In genomic region chr6:129981598-129981997, GRCh38 we compare ENCODE assay signal across 17 cellular contexts. TPM values are rescaled to one million over a fixed set of nuclear protein-coding genes. Genes with fewer than 3 reads are reported as not detected.
DNase-seq lines count a peak whose midpoint lies in the region; FAIRE-seq and TF ChIP-seq lines count a peak whose summit lies in the region.
"Had no signal": no experiment of that assay in that cellular context is flagged by ENCODE, and none has a peak within 500 bp of the region (broad histone marks: within the 10 kb centered on the region; RNA-seq: fewer than 3 reads in every experiment).

No MANE protein-coding gene starts in this region.

- no peak overlapping the region for H3K9ac ChIP-seq in adipocyte (ENCODE audit: low read length)

- no peaks in the 10 kb centered on the region for H4K20me1 ChIP-seq in hepatocyte (ENCODE audit: insufficient read depth, poor library complexity, severe bottlenecking)

- no peak for FAIRE-seq in D721Med (lab: Jason Lieb, UNC)

- H3K36me3 ChIP-seq in adipocyte (ENCODE audit: control insufficient read depth, insufficient read depth, low read length, severe bottlenecking) (no peaks in the 10 kb centered on the region), hepatocyte (replicated peaks; ENCODE audit: insufficient read depth, low read depth) (no peaks in the 10 kb centered on the region)
- H3K36me3 ChIP-seq: colonic mucosa, lower lobe of right lung, ovary had no signal

- TF ChIP-seq CTCF in D721Med (IDR thresholded peaks at IDR 0.05; ENCODE audit: insufficient read depth, missing control alignments) (peak; percentile 50), hepatocyte (IDR thresholded peaks at IDR 0.05; ENCODE audit: poor library complexity) (peak; percentile 28)

- peaks cover 8% of the 10 kb centered on the region for H3K9me3 ChIP-seq in adipocyte (ENCODE audit: control insufficient read depth, low read length)
- H3K9me3 ChIP-seq in hepatocyte (ENCODE audit: low read depth) = no peaks in the 10 kb centered on the region
- H3K9me3 ChIP-seq: colonic mucosa, ovary had no signal

- H3K4me1 ChIP-seq in adipocyte (ENCODE audit: control insufficient read depth, insufficient read depth, low read length) (no peaks in the 10 kb centered on the region), hepatocyte (ENCODE audit: insufficient read depth) (no peaks in the 10 kb centered on the region)
- H3K4me1 ChIP-seq: colonic mucosa, lower lobe of right lung had no signal

- WGBS in hepatocyte (ENCODE audit: low lambda C conversion rate, missing lambda C conversion rate) = 67% methylated on average over 2 of the region's 2 CpGs

- no peak overlapping the region for H3K27ac ChIP-seq in hepatocyte
- H3K27ac ChIP-seq: colonic mucosa, lower lobe of right lung, ovary had no signal

- no peak overlapping the region for H3K4me2 ChIP-seq in hepatocyte

- no peaks in the 10 kb centered on the region for H3K9me2 ChIP-seq in hepatocyte (replicated peaks; ENCODE audit: insufficient read depth)

- H3K27me3 ChIP-seq in adipocyte (replicated peaks; ENCODE audit: control insufficient read depth, insufficient read depth, low read length) (no peaks in the 10 kb centered on the region), hepatocyte (no peaks in the 10 kb centered on the region)
- H3K27me3 ChIP-seq: colonic mucosa, ovary had no signal

- H3K4me3 ChIP-seq in adipocyte (ENCODE audit: low read length) (no peak overlapping the region), hepatocyte (no peak overlapping the region)
- H3K4me3 ChIP-seq: colonic mucosa, lower lobe of right lung, ovary had no signal

- no peaks in the 10 kb centered on the region for H3K79me2 ChIP-seq in hepatocyte

- H2AFZ ChIP-seq in hepatocyte = no peak overlapping the region

- DNase-seq in D721Med (ENCODE audit: insufficient read length, low spot score) = no peak
- DNase-seq in KBM-7 = peak; percentile 5
- DNase-seq in adipocyte (ENCODE audit: low read depth) = peak; percentile 30
- DNase-seq in hepatocyte (ENCODE audit: low spot score) = no peak
- no peak for DNase-seq in amygdala (lab: John Stamatoyannopoulos, UW)
- DNase-seq in NCI-H2171 treated with DMSO at 0.1 percent for 48 hours (lab: John Stamatoyannopoulos, UW) = no peak
- DNase-seq in HPDE6-E6E7 (ENCODE audit: extremely low spot score) = no peak
- DNase-seq in AG08396 (ENCODE audit: low spot score) = no peak
- DNase-seq: activated CD4-positive, alpha-beta memory T cell treated with anti-CD3 and anti-CD28 coated beads, Interleukin-2, amount 10 ng/mL, durations not matched to agents 7 days and 5 days; activated naive CD4-positive, alpha-beta T cell; colonic mucosa; COR-L47; lower lobe of right lung; NCI-H1105; NCI-H526 treated with DMSO at 0.1 percent for 48 hours; ovary; T-cell had no signal

- in situ Hi-C loops in KBM-7 (cut with MboI; ENCODE audit: low pct_unique_long_range_greater_than_20kb, low sequenced_read_pairs) = no loop called here

RNA-seq across cellular contexts. Expression of gene L3MBTL3, which starts 36.8 kb away (rescaled TPM):
- total RNA-seq in hepatocyte = 20.1 and 21.8 TPM in 2 replicates
- polyA plus RNA-seq in hepatocyte = 5.3 and 7.8 TPM in 2 replicates

Comparison
In these comparisons a context has a peak if more than half of its experiments do, and no peak if none do; other contexts are left out.
1. DNase-seq: peak in KBM-7 (single experiment) and adipocyte (single experiment); none in D721Med (single experiment), hepatocyte (single experiment), amygdala (0 of 56), NCI-H2171 treated with DMSO at 0.1 percent for 48 hours (single experiment), HPDE6-E6E7 (single experiment) and AG08396 (single experiment).